In the genomic region with DNA sequence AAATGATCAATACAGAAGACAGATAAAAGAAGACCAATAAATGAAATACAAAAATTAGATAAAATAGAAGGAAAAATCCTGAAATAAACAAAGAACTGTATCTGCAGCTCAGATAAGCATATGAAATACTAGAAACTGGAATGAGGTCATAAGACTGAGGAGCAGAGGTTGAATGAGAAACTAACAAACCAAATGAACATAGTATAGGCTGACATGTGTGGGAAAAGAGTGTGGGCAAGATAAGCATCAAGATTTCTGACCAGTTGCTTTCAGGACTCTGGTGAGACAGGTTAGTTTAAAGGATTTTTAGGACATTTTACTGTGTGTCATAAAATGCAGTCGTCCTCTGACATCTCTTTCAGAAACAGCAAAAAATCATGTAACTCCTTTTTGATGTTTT, we compare ENCODE assay signal across 21 cellular contexts.
"Had no signal": no experiment of that assay in that cellular context is flagged by ENCODE, and none has a peak within 500 bp of the region (broad histone marks: within the 10 kb centered on the region; RNA-seq: fewer than 3 reads in every experiment).

No MANE protein-coding gene starts in this region.

- H2AFZ ChIP-seq: PC-9 had no signal

- H3K9me3 ChIP-seq: MG63, SJSA1 had no signal

- DNase-seq: IMR-90, Karpas-422, KG1, MG63, NCI-H1092, NCI-H1105 treated with DMSO at 0.1 percent for 48 hours, NCI-H1417 treated with DMSO at 0.1 percent for 48 hours, NCI-H146, NCI-H1694 treated with DMSO at 0.1 percent for 48 hours, NCI-H1930, NCI-H2107, NCI-H2227 treated with DMSO at 0.1 percent for 48 hours, NCI-H524, NCI-H526 treated with DMSO at 0.1 percent for 48 hours, NCI-H748 treated with DMSO at 0.1 percent for 48 hours, PC-9, Right ventricle myocardium superior, SIG-M5 had no signal

- H3K4me1 ChIP-seq: SJSA1 had no signal

- H3K4me3 ChIP-seq: MG63, PC-9, SJSA1, SK-N-MC had no signal

- H3K27ac ChIP-seq: PC-9, SJSA1, SK-N-MC had no signal

- ATAC-seq: HepG2 had no signal

- H3K36me3 ChIP-seq: MG63, SJSA1 had no signal

- H3K27me3 ChIP-seq: MG63, SJSA1 had no signal
